In the genomic region with DNA sequence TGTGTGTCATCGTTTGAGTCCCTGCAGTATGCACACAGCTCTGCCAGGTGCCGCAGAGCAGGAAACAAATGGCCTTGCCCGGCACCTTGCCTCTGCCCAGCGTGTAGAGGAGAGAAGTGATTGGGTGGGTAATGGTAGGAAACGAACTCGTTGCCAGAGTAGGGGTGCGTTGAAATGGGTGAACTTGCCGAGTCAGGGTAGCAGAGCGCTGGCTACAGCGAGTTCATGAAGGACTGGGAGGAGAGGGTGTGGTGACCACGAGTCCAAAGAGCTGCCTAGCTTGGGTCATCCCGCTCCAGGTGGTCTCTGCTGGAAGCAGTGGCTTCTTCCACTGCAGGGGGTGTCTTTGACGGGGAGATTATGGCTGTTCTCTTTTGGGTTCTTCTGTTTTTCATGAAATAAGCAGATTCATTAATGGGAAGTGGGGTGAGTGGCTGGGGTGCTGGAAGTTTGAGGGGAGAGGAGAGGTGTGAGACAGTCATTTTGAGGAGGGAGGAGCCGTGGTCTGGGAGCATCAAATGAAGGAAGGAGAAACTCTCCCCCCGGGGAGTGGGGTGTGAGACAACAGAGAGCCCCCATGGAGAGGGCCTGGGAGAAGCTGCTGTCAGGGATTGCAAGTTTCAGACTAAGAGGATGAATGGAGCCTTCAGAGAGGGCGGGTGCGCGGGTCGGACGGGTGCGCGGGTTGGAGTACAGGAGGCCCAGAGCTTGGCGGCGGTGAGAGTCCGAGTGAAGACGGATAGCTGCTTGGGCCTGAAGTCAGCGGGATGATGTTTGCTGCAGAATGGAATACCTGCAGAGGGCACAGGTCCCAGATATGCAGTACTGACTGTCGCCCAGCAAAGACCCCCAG, we compare ENCODE assay signal across 20 cellular contexts. TPM values are rescaled to one million over a fixed set of nuclear protein-coding genes. Genes with fewer than 3 reads are reported as not detected.
DNase-seq lines count a peak whose midpoint lies in the region; ATAC-seq, FAIRE-seq and TF ChIP-seq lines count a peak whose summit lies in the region.
"Had no signal": no experiment of that assay in that cellular context is flagged by ENCODE, and none has a peak within 500 bp of the region (broad histone marks: within the 10 kb centered on the region; RNA-seq: fewer than 3 reads in every experiment).

No MANE protein-coding gene starts in this region.

- no peak for ATAC-seq in activated T-cell treated with anti-CD3 and anti-CD28 coated beads, Interleukin-2, amount 50 U/mL, for 72 hours (replicated peaks in 1 of 2)
- no peak for ATAC-seq in GM21390 (IDR thresholded peaks at IDR 0.05; ENCODE audit: unreplicated experiment)
- ATAC-seq: lower lobe of right lung had no signal

- TF ChIP-seq POLR2A in H1 (IDR thresholded peaks at IDR 0.05; ENCODE audit: control extremely low read depth in 1 of 2, low read depth in 2 of 2, low read length in 2 of 2) (no peak), sigmoid colon (IDR thresholded peaks at IDR 0.05) (no peak)

- WGBS in H9 (ENCODE audit: extremely low coverage, insufficient read length, low lambda C conversion rate), result no CpG with 5 or more reads among the region's 28 CpGs
- 93% methylated on average over 28 of the region's 28 CpGs; no CpG with 5 or more reads in 1 of the 2 experiments for WGBS in H1 (ENCODE audit: extremely low coverage in 1 of 2, insufficient coverage in 1 of 2, insufficient read length in 1 of 2, insufficient replicate concordance in 2 of 2, low coverage in 1 of 2, low lambda C conversion rate in 2 of 2, missing lambda C conversion rate in 1 of 2), 2 experiments
- 95 to 96% methylated on average over 28 of the region's 28 CpGs for WGBS in sigmoid colon, 2 donors

- H2BK15ac ChIP-seq in H9 (ENCODE audit: low read depth, low read length) (no peak overlapping the region), H1 (ENCODE audit: low read length) (no peak overlapping the region)

- H3K36me3 ChIP-seq in H1 (ENCODE audit: control insufficient read depth in 2 of 4, insufficient read depth in 4 of 4, low read length in 3 of 4) (no peaks in the 10 kb centered on the region; a peak in 1 of 8 replicates), sigmoid colon (no peaks in the 10 kb centered on the region)
- H3K36me3 ChIP-seq: cardiac muscle cell, lower lobe of right lung, neural progenitor cell, stomach, WERI-Rb-1 had no signal

- no peak overlapping the region for H3K18ac ChIP-seq in H9 (ENCODE audit: insufficient read length, low read depth, low read length)
- H3K18ac ChIP-seq in H1 (ENCODE audit: extremely low read depth, low read length), result 0 out of 2 replicates have a peak overlapping the region, but pooled peaks have one; percentile 62

- DNase-seq in activated T-cell treated with anti-CD3 and anti-CD28 coated beads, Interleukin-2, amount 50 U/mL, for 72 hours, result no peak
- no peak for DNase-seq in activated T-cell treated with anti-CD3 and anti-CD28 coated beads, Interleukin-2, amount 50 U/mL, for 1 hour
- DNase-seq in H9 (no peak), H1 (ENCODE audit: low read depth in 1 of 2, low spot score in 2 of 2) (no peak), sigmoid colon (peak; percentile 61), SW 1271 (lab: John Stamatoyannopoulos, UW) (no peak)
- DNase-seq in stimulated activated CD4-positive, alpha-beta T cell treated with anti-CD3 and anti-CD28 coated beads, Interleukin-1b, Interleukin-23, amount 100 ng/mL, for 48 hours, result no peak
- DNase-seq: effector CD8-positive, alpha-beta T cell; lower lobe of right lung; NCI-H187 treated with DMSO at 0.1 percent for 48 hours; NCI-H446; retina; RPMI8226; stomach; WERI-Rb-1 had no signal

- H3K27ac ChIP-seq in H9 (ENCODE audit: insufficient read length, low read depth, low read length) (no peak overlapping the region), H1 (ENCODE audit: low read depth, low read length) (no peak overlapping the region), sigmoid colon (no peak overlapping the region)
- H3K27ac ChIP-seq: lower lobe of right lung, neural progenitor cell, stomach, WERI-Rb-1 had no signal

- H2BK120ac ChIP-seq in H9 (ENCODE audit: low read depth, low read length, poor library complexity, severe bottlenecking) (no peak overlapping the region), H1 (replicated peaks; ENCODE audit: low read depth, low read length) (no peak overlapping the region)

- TF ChIP-seq RAD21 in H1 (IDR thresholded peaks at IDR 0.05 in 1 of 2, conservative IDR thresholded peaks at IDR 0.05 in 1 of 2; ENCODE audit: low read depth in 2 of 2, low read length in 2 of 2), result no peak

- no peaks in the 10 kb centered on the region for H3K27me3 Mint-ChIP-seq in activated T-cell treated with anti-CD3 and anti-CD28 coated beads, Interleukin-2, amount 50 U/mL, for 72 hours (ENCODE audit: low read depth)
- no peaks in the 10 kb centered on the region for H3K27me3 Mint-ChIP-seq in H9 (ENCODE audit: low read depth)

- H3K23ac ChIP-seq in H9 (ENCODE audit: insufficient read length, low read depth, low read length), result no peak overlapping the region
- H3K23ac ChIP-seq in H1 (ENCODE audit: insufficient read length), result no peak overlapping the region

- CTCF ChIA-PET in H1 (lab: Charles Lee; ENCODE audit: partially characterized antibody), result interaction anchor here (0.7 to 3.8 kb wide), 6 partner anchors 10 to 96 kb away, joined by 3 to 19 read pairs (median 4); no protein-coding TSS in a partner anchor

- H3K4me3 ChIP-seq in H1 (ENCODE audit: extremely low read depth in 1 of 4, insufficient read depth in 2 of 4, low read depth in 3 of 4, low read length in 4 of 4), result no peak overlapping the region
- no peak overlapping the region for H3K4me3 ChIP-seq in sigmoid colon
- H3K4me3 ChIP-seq: cardiac muscle cell, lower lobe of right lung, neural progenitor cell, stomach had no signal

- H3K9me3 ChIP-seq in H9 (ENCODE audit: control insufficient read depth, low read depth, low read length) (no peaks in the 10 kb centered on the region), H1 (ENCODE audit: insufficient read depth in 2 of 2, low read depth in 1 of 2, low read length in 1 of 2) (no peaks in the 10 kb centered on the region; a peak in 1 of 4 replicates), sigmoid colon (peaks cover 0 to 2% (median 0%) of the 10 kb centered on the region in 4 donors)

- H3K9me3 Mint-ChIP-seq in activated T-cell treated with anti-CD3 and anti-CD28 coated beads, Interleukin-2, amount 50 U/mL, for 72 hours, result peaks cover 0 to 4% of the 10 kb centered on the region in 2 donors
- H3K9me3 Mint-ChIP-seq in H9, result peaks cover 0 to 6% of the 10 kb centered on the region in 2 experiments; a peak in 2 of 5 replicates

- no peak overlapping the region for H3K56ac ChIP-seq in H9 (ENCODE audit: insufficient read length, low read depth, low read length)
- no peak overlapping the region for H3K56ac ChIP-seq in H1 (replicated peaks; ENCODE audit: insufficient read length, low read depth, low read length)

- TF ChIP-seq EP300 in H1 (IDR thresholded peaks at IDR 0.05; ENCODE audit: borderline replicate concordance in 1 of 2, low read depth in 2 of 2, low read length in 2 of 2) (no peak), sigmoid colon (IDR thresholded peaks at IDR 0.05) (no peak)

- H3K27me3 ChIP-seq in H9 (ENCODE audit: insufficient read depth, low read length) (no peaks in the 10 kb centered on the region), H1 (replicated peaks in 1 of 4; ENCODE audit: control insufficient read depth in 3 of 4, extremely low read depth in 1 of 4, insufficient read depth in 3 of 4, low read length in 3 of 4) (no peaks in the 10 kb centered on the region), sigmoid colon (no peaks in the 10 kb centered on the region)
- H3K27me3 ChIP-seq: cardiac muscle cell, neural progenitor cell, stomach had no signal

- no peak overlapping the region for H3K27ac Mint-ChIP-seq in activated T-cell treated with anti-CD3 and anti-CD28 coated beads, Interleukin-2, amount 50 U/mL, for 72 hours
- H3K27ac Mint-ChIP-seq in H9, result peak overlapping the region; percentile 7 to 85 (median 48)
- H3K27ac Mint-ChIP-seq: neural progenitor cell had no signal

- peaks cover 5 to 16% of the 10 kb centered on the region in 2 donors for H3K36me3 Mint-ChIP-seq in activated T-cell treated with anti-CD3 and anti-CD28 coated beads, Interleukin-2, amount 50 U/mL, for 72 hours (ENCODE audit: insufficient read depth in 2 of 2)
- peaks cover 4 to 5% (median 4%) of the 10 kb centered on the region in 3 experiments; a peak in 3 of 7 replicates for H3K36me3 Mint-ChIP-seq in H9 (ENCODE audit: insufficient read depth in 1 of 3, low read depth in 3 of 3)

- peaks cover 8% of the 10 kb centered on the region; the same call in 1 of the 2 replicates for H3K4me1 ChIP-seq in H9 (ENCODE audit: insufficient read depth, low read length)
- peaks cover 4 to 45% (median 14%) of the 10 kb centered on the region in 4 experiments; a peak in 6 of 7 replicates for H3K4me1 ChIP-seq in H1 (replicated peaks in 1 of 4; ENCODE audit: control insufficient read depth in 3 of 4, insufficient read depth in 4 of 4, low read length in 3 of 4)
- peaks cover 0 to 29% (median 27%) of the 10 kb centered on the region in 4 donors for H3K4me1 ChIP-seq in sigmoid colon

- H4K5ac ChIP-seq in H9 (ENCODE audit: insufficient read length, low read depth, low read length) (no peak overlapping the region), H1 (ENCODE audit: insufficient read length, low read depth, low read length) (no peak overlapping the region)

- H4K20me1 ChIP-seq in H9 (ENCODE audit: control insufficient read depth, insufficient read depth, insufficient read length) (peaks cover 6% of the 10 kb centered on the region), H1 (replicated peaks in 1 of 2; ENCODE audit: control insufficient read depth in 1 of 2, insufficient read depth in 2 of 2, low read length in 2 of 2) (peaks cover 29 to 35% of the 10 kb centered on the region in 2 experiments)

- peak overlapping the region; percentile 3 to 29 for H3K4me3 Mint-ChIP-seq in activated T-cell treated with anti-CD3 and anti-CD28 coated beads, Interleukin-2, amount 50 U/mL, for 72 hours
- no peak overlapping the region for H3K4me3 Mint-ChIP-seq in H9
- H3K4me3 Mint-ChIP-seq: neural progenitor cell had no signal

- H2AK5ac ChIP-seq in H9 (ENCODE audit: insufficient read length, low read length) (no peak overlapping the region), H1 (ENCODE audit: low read depth, low read length) (no peak overlapping the region)

- FAIRE-seq in H1 (lab: Jason Lieb, UNC), result no peak
- FAIRE-seq: G401.6, urothelium cell line had no signal

- no peak overlapping the region for H2BK5ac ChIP-seq in H9 (ENCODE audit: insufficient read length, low read length)
- H2BK5ac ChIP-seq in H1 (ENCODE audit: low read depth, low read length), result no peak overlapping the region

- H4K91ac ChIP-seq in H9 (ENCODE audit: insufficient read length, low read depth, low read length) (no peak overlapping the region), H1 (replicated peaks; ENCODE audit: insufficient read length, low read length) (no peak overlapping the region)

- H3T11ph ChIP-seq in H9 (ENCODE audit: low read length), result no peak overlapping the region

- H3K4me2 ChIP-seq in H9 (ENCODE audit: insufficient read depth, insufficient read length, low read length) (no peak overlapping the region), H1 (ENCODE audit: insufficient read depth in 1 of 2, low read depth in 2 of 2, low read length in 2 of 2) (no peak overlapping the region)
- H3K4me2 ChIP-seq: neural progenitor cell had no signal

- H3K79me2 ChIP-seq in H9 (ENCODE audit: insufficient read depth, low read length) (peaks cover 52% of the 10 kb centered on the region; the same call in 1 of the 2 replicates), H1 (ENCODE audit: control insufficient read depth in 1 of 2, insufficient read depth in 2 of 2, low read length in 2 of 2) (peaks cover 25 to 99% of the 10 kb centered on the region in 2 experiments)

- H3K4ac ChIP-seq in H9 (ENCODE audit: low read depth, low read length) (no peak overlapping the region), H1 (replicated peaks; ENCODE audit: insufficient read length, low read depth, low read length) (no peak overlapping the region)

- no peak for TF ChIP-seq CTCF in H9 (conservative IDR thresholded peaks at IDR 0.05)
- no peak for TF ChIP-seq CTCF in H1 (IDR thresholded peaks at IDR 0.05; ENCODE audit: control extremely low read depth in 1 of 3, insufficient read depth in 1 of 3, low read depth in 1 of 3, low read length in 3 of 3)
- no peak for TF ChIP-seq CTCF in sigmoid colon (IDR thresholded peaks at IDR 0.05)

- intact Hi-C loops in sigmoid colon (cut with DNase I), result no loop called here

- POLR2A ChIA-PET in H1 (lab: Charles Lee; ENCODE audit: partially characterized antibody), result interaction anchor here (0.7 to 1.9 kb wide), 4 partner anchors 13 to 572 kb away, joined by 3 to 5 read pairs (median 3); no protein-coding TSS in a partner anchor

- no peak overlapping the region for H4K8ac ChIP-seq in H9 (replicated peaks; ENCODE audit: insufficient read length, low read depth, low read length)
- H4K8ac ChIP-seq in H1 (ENCODE audit: extremely low read depth, insufficient read depth, low read length), result no peak overlapping the region

- H3K14ac ChIP-seq in H9 (ENCODE audit: insufficient read depth, low read length), result no peak overlapping the region; the same call in 1 of the 2 replicates
- no peak overlapping the region for H3K14ac ChIP-seq in H1 (ENCODE audit: insufficient read length)

- H3K9ac ChIP-seq in H9 (ENCODE audit: extremely low read depth, insufficient read length, low read length), result no peak overlapping the region
- 0 out of 7 replicates have a peak overlapping the region, but pooled peaks of 1 of the 4 experiments have one; percentile 5 for H3K9ac ChIP-seq in H1 (replicated peaks in 1 of 4; ENCODE audit: extremely low read depth in 1 of 4, low read depth in 3 of 4, low read length in 3 of 4)
- H3K9ac ChIP-seq: neural progenitor cell had no signal

- H2AFZ ChIP-seq in H9 (ENCODE audit: low read length) (no peak overlapping the region), H1 (ENCODE audit: low read length) (no peak overlapping the region)
- H2AFZ ChIP-seq: neural progenitor cell had no signal

- H3K79me1 ChIP-seq in H9 (ENCODE audit: insufficient read depth, low read depth, low read length, poor library complexity, severe bottlenecking) (peaks cover 20% of the 10 kb centered on the region), H1 (ENCODE audit: low read depth, low read length) (peaks cover 34% of the 10 kb centered on the region)

- peaks cover 74% of the 10 kb centered on the region for H3K4me1 Mint-ChIP-seq in activated T-cell treated with anti-CD3 and anti-CD28 coated beads, Interleukin-2, amount 50 U/mL, for 72 hours (ENCODE audit: low read depth)
- peaks cover 68 to 71% of the 10 kb centered on the region in 2 experiments for H3K4me1 Mint-ChIP-seq in H9

- H2BK20ac ChIP-seq in H9 (ENCODE audit: low read depth, low read length, poor library complexity, severe bottlenecking) (no peak overlapping the region), H1 (ENCODE audit: low read length) (no peak overlapping the region)

- no peak overlapping the region for H2BK12ac ChIP-seq in H9 (ENCODE audit: insufficient read length, low read depth, low read length)
- H2BK12ac ChIP-seq in H1 (ENCODE audit: low read depth, low read length), result no peak overlapping the region

- no peaks in the 10 kb centered on the region for H3K23me2 ChIP-seq in H9 (ENCODE audit: insufficient read length, low read depth, low read length, poor library complexity, severe bottlenecking)
- H3K23me2 ChIP-seq in H1 (ENCODE audit: low read depth, low read length), result no peaks in the 10 kb centered on the region

RNA-seq across cellular contexts. Expression of gene PPP2R2D, which starts 26.2 kb away (rescaled TPM):
- total RNA-seq in activated T-cell treated with anti-CD3 and anti-CD28 coated beads, Interleukin-2, amount 50 U/mL, for 72 hours, result 10 to 100 TPM; 32.5 to 40.7 TPM
- 33.8 and 35.1 TPM in 2 replicates for total RNA-seq in H9 (2021)
- 32.8 and 34.1 TPM in 2 replicates for total RNA-seq in H1 (2021; fragmentation: NEBNext Ultra II Directional; extraction: Animal tissue kit (Norgen Biotek cat#: 25700))
- polyA plus RNA-seq in H1 (2011; rRNA removed), result 22.8 and 25.4 TPM in 2 replicates
- polyA plus RNA-seq in H1 (2011; cell fraction: cytosol; rRNA removed), result 27.9 TPM
- 48.3 TPM for polyA plus RNA-seq in H1 (2011; cell fraction: nucleus; rRNA removed)
- 23.0 to 27.3 TPM (median 25.8 TPM) in 4 replicates for polyA plus RNA-seq in H1 (2012, experiment 1 of 2)
- 17.9 TPM for polyA plus RNA-seq in H1 (2012, experiment 2 of 2)
- 25.0 TPM for polyA plus RNA-seq in H1 (2013, experiment 1 of 2)
- 25.3 TPM for polyA plus RNA-seq in H1 (2013, experiment 2 of 2)
- polyA minus RNA-seq in H1 (2011; rRNA and poly(A)+ RNA removed), result 38.8 and 40.7 TPM in 2 replicates
- 18.9 TPM for polyA minus RNA-seq in H1 (2011; cell fraction: cytosol; rRNA and poly(A)+ RNA removed)
- polyA minus RNA-seq in H1 (2011; cell fraction: nucleus; rRNA and poly(A)+ RNA removed), result 42.4 TPM
- total RNA-seq in sigmoid colon, result 10 to 100 TPM; 22.7 to 44.0 (median 34.6) TPM
- polyA plus RNA-seq in sigmoid colon, result 10 to 100 TPM; 18.4 to 23.8 (median 22.8) TPM

RNA-seq across cellular contexts. Expression of gene BNIP3, which starts 54.8 kb away (rescaled TPM):
- total RNA-seq in activated T-cell treated with anti-CD3 and anti-CD28 coated beads, Interleukin-2, amount 50 U/mL, for 72 hours, result 10 to 100 TPM; 31.3 to 51.7 TPM
- total RNA-seq in H9 (2021) (57.1 and 58.0 TPM in 2 replicates), sigmoid colon (100 to 1,000 TPM in 2 of 4 donors, 10 to 100 TPM in 2; 55.9 to 125 (median 95.4) TPM)
- total RNA-seq in H1 (2021; fragmentation: NEBNext Ultra II Directional; extraction: Animal tissue kit (Norgen Biotek cat#: 25700)), result 25.8 and 26.4 TPM in 2 replicates
- polyA plus RNA-seq in H1 (2011; rRNA removed) (58.9 and 75.1 TPM in 2 replicates), sigmoid colon (10 to 100 TPM in 2 of 3 donors, 1 to 10 TPM in 1; 3.9 to 11.7 (median 10.8) TPM)
- polyA plus RNA-seq in H1 (2011; cell fraction: cytosol; rRNA removed), result 79.1 TPM
- 28.9 TPM for polyA plus RNA-seq in H1 (2011; cell fraction: nucleus; rRNA removed)
- 33.0 to 61.3 TPM (median 43.3 TPM) in 4 replicates for polyA plus RNA-seq in H1 (2012, experiment 1 of 2)
- 15.1 TPM for polyA plus RNA-seq in H1 (2012, experiment 2 of 2)
- 24.6 TPM for polyA plus RNA-seq in H1 (2013, experiment 1 of 2)
- polyA plus RNA-seq in H1 (2013, experiment 2 of 2), result 28.6 TPM
- polyA minus RNA-seq in H1 (2011; rRNA and poly(A)+ RNA removed), result 13.6 and 20.7 TPM in 2 replicates
- polyA minus RNA-seq in H1 (2011; cell fraction: cytosol; rRNA and poly(A)+ RNA removed), result 33.6 TPM
- 17.5 TPM for polyA minus RNA-seq in H1 (2011; cell fraction: nucleus; rRNA and poly(A)+ RNA removed)

Comparison
In these comparisons a context has a peak if more than half of its experiments do, and no peak if none do; other contexts are left out.
1. H3K4me3 Mint-ChIP-seq: peak in activated T-cell treated with anti-CD3 and anti-CD28 coated beads, Interleukin-2, amount 50 U/mL, for 72 hours (2 of 2); none in H9 (0 of 2).